9 cellular contexts compared by ENCODE assay signal in genomic region chr11:35714882-35715612, GRCh38. TPM values are rescaled to one million over a fixed set of nuclear protein-coding genes. Genes with fewer than 3 reads are reported as not detected.
DNase-seq lines count a peak whose midpoint lies in the region; ATAC-seq and TF ChIP-seq lines count a peak whose summit lies in the region.
"Had no signal": no experiment of that assay in that cellular context is flagged by ENCODE, and none has a peak within 500 bp of the region (broad histone marks: within the 10 kb centered on the region; RNA-seq: fewer than 3 reads in every experiment).

No MANE protein-coding gene starts in this region.

- H3K9me2 ChIP-seq in hepatocyte (replicated peaks; ENCODE audit: insufficient read depth), result no peaks in the 10 kb centered on the region

- TF ChIP-seq CTCF in GM10266 (IDR thresholded peaks at IDR 0.05; ENCODE audit: control insufficient read depth, insufficient read depth, low read depth, missing control alignments), result no peak
- TF ChIP-seq CTCF in hepatocyte (IDR thresholded peaks at IDR 0.05; ENCODE audit: poor library complexity), result no peak

- H3K9me3 ChIP-seq in hepatocyte (ENCODE audit: low read depth), result no peaks in the 10 kb centered on the region

- 80% methylated on average over 3 of the region's 3 CpGs for WGBS in hepatocyte (ENCODE audit: low lambda C conversion rate, missing lambda C conversion rate)

- peaks cover 4% of the 10 kb centered on the region for H4K20me1 ChIP-seq in hepatocyte (ENCODE audit: insufficient read depth, poor library complexity, severe bottlenecking)

- ATAC-seq in GM21423 (IDR thresholded peaks at IDR 0.05; ENCODE audit: unreplicated experiment) (peak; percentile 79), HG03521 (IDR thresholded peaks at IDR 0.05; ENCODE audit: unreplicated experiment) (peak; percentile 94)

- H3K4me1 ChIP-seq in hepatocyte (ENCODE audit: insufficient read depth), result no peaks in the 10 kb centered on the region

- H3K27ac ChIP-seq in hepatocyte, result no peak overlapping the region
- H3K27ac ChIP-seq: cardiac muscle cell had no signal

- H3K4me3 ChIP-seq in hepatocyte, result no peak overlapping the region
- H3K4me3 ChIP-seq: cardiac muscle cell had no signal

- H3K79me2 ChIP-seq in hepatocyte, result peaks cover 42% of the 10 kb centered on the region

- H3K27me3 ChIP-seq in hepatocyte, result no peaks in the 10 kb centered on the region
- H3K27me3 ChIP-seq: cardiac muscle cell had no signal

- no peak overlapping the region for H3K4me2 ChIP-seq in hepatocyte

- no peak overlapping the region for H2AFZ ChIP-seq in hepatocyte

- H3K36me3 ChIP-seq in hepatocyte (replicated peaks; ENCODE audit: insufficient read depth, low read depth), result no peaks in the 10 kb centered on the region
- H3K36me3 ChIP-seq: cardiac muscle cell had no signal

- DNase-seq in GM10266 (ENCODE audit: extremely low spot score), result peak; percentile 52
- DNase-seq in hepatocyte (ENCODE audit: low spot score), result peak; percentile 20
- no peak for DNase-seq in activated gamma-delta T cell (lab: John Stamatoyannopoulos, UW)
- DNase-seq in occipital lobe (lab: John Stamatoyannopoulos, UW), result no peak
- DNase-seq in NCI-H2171 (lab: John Stamatoyannopoulos, UW), result no peak
- DNase-seq in activated effector memory CD4-positive, alpha-beta T cell treated with Interleukin-2 at 50 U/mL for 16 hours, result no peak

RNA-seq across cellular contexts. Expression of gene TRIM44, which starts 52.5 kb away (rescaled TPM):
- 20.4 and 20.8 TPM in 2 replicates for total RNA-seq in hepatocyte
- 43.2 and 44.1 TPM in 2 replicates for polyA plus RNA-seq in hepatocyte
- 16.8 TPM for total RNA-seq in occipital lobe

Comparison
In these comparisons a context has a peak if more than half of its experiments do, and no peak if none do; other contexts are left out.
1. DNase-seq: peak in GM10266 (single experiment) and hepatocyte (single experiment); none in activated gamma-delta T cell (single experiment), occipital lobe (single experiment), NCI-H2171 (single experiment) and activated effector memory CD4-positive, alpha-beta T cell treated with Interleukin-2 at 50 U/mL for 16 hours (single experiment).